In the genomic region with DNA sequence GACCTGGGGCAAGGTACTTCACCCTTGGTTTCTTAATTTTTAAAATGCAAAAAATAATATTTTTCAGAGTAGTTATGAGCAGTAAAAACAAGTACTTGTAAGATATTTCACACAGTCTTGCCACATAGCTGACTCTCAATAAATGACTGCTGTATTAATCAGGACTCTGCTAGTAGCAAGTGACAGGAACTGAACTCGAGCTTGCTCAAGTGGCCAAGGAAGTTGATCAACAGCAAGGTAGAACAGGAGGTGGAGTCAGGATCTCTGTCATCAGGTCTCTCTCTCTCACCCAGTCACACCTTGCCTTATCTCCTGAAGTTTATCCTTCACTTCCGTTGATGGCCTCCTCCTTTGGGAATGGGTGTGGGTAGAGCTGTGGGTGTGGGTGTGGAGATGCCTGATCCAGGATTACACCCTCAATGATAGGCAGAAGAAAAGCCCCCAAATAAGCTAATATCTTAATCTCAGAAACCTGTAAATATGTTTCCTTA, we compare ENCODE assay signal across 23 cellular contexts.
"Had no signal": no experiment of that assay in that cellular context is flagged by ENCODE, and none has a peak within 500 bp of the region (broad histone marks: within the 10 kb centered on the region; RNA-seq: fewer than 3 reads in every experiment).

No MANE protein-coding gene starts in this region.

- H3K27me3 ChIP-seq: brain microvascular endothelial cell, right atrium auricular region, tibial nerve had no signal

- H3K4me3 ChIP-seq: right atrium auricular region, tibial nerve had no signal

- DNase-seq: activated CD4-positive, alpha-beta T cell treated with anti-CD3 and anti-CD28 coated beads for 4 hours; activated CD4-positive, alpha-beta T cell treated with anti-CD3 and anti-CD28 coated beads, Interleukin-2, amount 50 U/mL, for 48 hours; activated CD8-positive, alpha-beta memory T cell treated with anti-CD3 and anti-CD28 coated beads for 24 hours; activated gamma-delta T cell; activated naive CD4-positive, alpha-beta T cell treated with anti-CD3 and anti-CD28 coated beads, Interleukin-2, amount 10 ng/mL, durations not matched to agents 7 days and 5 days; activated naive CD8-positive, alpha-beta T cell treated with anti-CD3 and anti-CD28 coated beads, Interleukin-2, amount 10 ng/mL, durations not matched to agents 7 days and 5 days; activated T-cell treated with anti-CD3 and anti-CD28 coated beads, Interleukin-2, amount 50 U/mL, for 24 hours; amniotic stem cell; brain microvascular endothelial cell; central memory CD4-positive, alpha-beta T cell; left ventricle myocardium superior; midbrain; naive thymus-derived CD8-positive, alpha-beta T cell; occipital lobe; stimulated activated CD4-positive, alpha-beta T cell treated with anti-CD3 and anti-CD28 coated beads, Interleukin-15, amount 100 ng/mL, for 24 hours; stimulated activated CD4-positive, alpha-beta T cell treated with anti-CD3 and anti-CD28 coated beads, Interleukin-2, amount 100 ng/mL, for 24 hours; stimulated activated naive B cell treated with anti-CD40 and anti-IgM and Interleukin-4, amounts not matched to agents 10 μg/mL and 1 μg/mL and 100 μg/mL, for 72 hours; T-helper 1 cell had no signal

- FAIRE-seq: astrocyte, frontal cortex, TTC549 had no signal

- ATAC-seq: left ventricle myocardium superior; naive thymus-derived CD8-positive, alpha-beta T cell; stimulated activated naive B cell treated with anti-CD40 and anti-IgM and Interleukin-4, amounts not matched to agents 10 μg/mL and 1 μg/mL and 100 μg/mL, for 72 hours had no signal

- H3K36me3 ChIP-seq: brain microvascular endothelial cell, right atrium auricular region, tibial nerve had no signal
